8 cellular contexts compared by ENCODE assay signal in genomic region chr14:64708148-64709004, GRCh38. TPM values are rescaled to one million over a fixed set of nuclear protein-coding genes. Genes with fewer than 3 reads are reported as not detected.
DNase-seq lines count a peak whose midpoint lies in the region; ATAC-seq and TF ChIP-seq lines count a peak whose summit lies in the region.

No MANE protein-coding gene starts in this region.

- no peak for TF ChIP-seq CTCF in epithelial cell of esophagus (IDR thresholded peaks at IDR 0.05; ENCODE audit: insufficient read depth, low read depth, low read length, missing control alignments)

- H3K27ac ChIP-seq in naive thymus-derived CD4-positive, alpha-beta T cell (ENCODE audit: low read depth, low read length) = no peak overlapping the region

- peaks cover 3 to 8% of the 10 kb centered on the region in 2 donors for H3K27me3 ChIP-seq in naive thymus-derived CD4-positive, alpha-beta T cell (ENCODE audit: control insufficient read depth in 2 of 2, insufficient read depth in 2 of 2, low read length in 2 of 2)

- H3K4me1 ChIP-seq in naive thymus-derived CD4-positive, alpha-beta T cell (ENCODE audit: control insufficient read depth in 2 of 2, insufficient read depth in 2 of 2, low read length in 2 of 2) = peaks cover 20 to 46% of the 10 kb centered on the region in 2 donors

- DNase-seq in T-cell = peak in 14 of 34 experiments; percentile 21 to 62 (median 44)
- DNase-seq in epithelial cell of esophagus (ENCODE audit: low read depth) = peak; percentile 88
- DNase-seq in naive thymus-derived CD4-positive, alpha-beta T cell = peak in 3 of 9 donors; percentile 29 to 44 (median 42)
- DNase-seq in mucosa of gallbladder (ENCODE audit: low spot score) = no peak
- no peak for DNase-seq in SK-N-DZ (ENCODE audit: low spot score)

- intact Hi-C loops in naive thymus-derived CD4-positive, alpha-beta T cell (cut with micrococcal nuclease) = loop anchor here (2.0 to 5.0 kb wide), 3 partner anchors 14 to 56 kb away; no protein-coding TSS in a partner anchor

- peaks cover 15 to 18% of the 10 kb centered on the region in 2 donors for H3K27me3 Mint-ChIP-seq in T-cell
- H3K27me3 Mint-ChIP-seq in naive thymus-derived CD4-positive, alpha-beta T cell = peaks cover 12 to 50% (median 45%) of the 10 kb centered on the region in 5 donors

- CTCF ChIA-PET in T-cell (lab: Charles Lee) = interaction anchor here (0.7 to 1.6 kb wide), 5 partner anchors 12 to 752 kb away, joined by 3 to 6 read pairs (median 3); no protein-coding TSS in a partner anchor
- CTCF ChIA-PET in naive thymus-derived CD4-positive, alpha-beta T cell (lab: Charles Lee) = interaction anchor here (0.9 to 1.2 kb wide), 3 partner anchors 9 to 34 kb away, joined by 3 read pairs; no protein-coding TSS in a partner anchor

- H3K4me3 ChIP-seq in epithelial cell of esophagus (ENCODE audit: low read length) = peak overlapping the region; percentile 23
- H3K4me3 ChIP-seq in naive thymus-derived CD4-positive, alpha-beta T cell (ENCODE audit: low read length) = peak overlapping the region; percentile 38

- peaks cover 39 to 84% (median 66%) of the 10 kb centered on the region in 3 donors for H3K4me1 Mint-ChIP-seq in T-cell
- H3K4me1 Mint-ChIP-seq in naive thymus-derived CD4-positive, alpha-beta T cell = peaks cover 30 to 64% (median 40%) of the 10 kb centered on the region in 7 donors

- H3K36me3 ChIP-seq in naive thymus-derived CD4-positive, alpha-beta T cell (ENCODE audit: control insufficient read depth in 2 of 3, insufficient read depth in 3 of 3, low read length in 3 of 3) = no peaks in the 10 kb centered on the region

- peak overlapping the region; percentile 53 to 75 (median 66) for H3K4me3 Mint-ChIP-seq in T-cell
- H3K4me3 Mint-ChIP-seq in naive thymus-derived CD4-positive, alpha-beta T cell = peak overlapping the region in 9 of 10 donors; percentile 4 to 86 (median 64)

- POLR2A ChIA-PET in T-cell (lab: Charles Lee) = interaction anchor here in 1 of 2 donors (0.8 kb wide), 1 partner anchor 54 kb away, joined by 3 read pairs; no protein-coding TSS in a partner anchor
- POLR2A ChIA-PET in naive thymus-derived CD4-positive, alpha-beta T cell (lab: Charles Lee) = no interaction called here

- no peaks in the 10 kb centered on the region for H3K36me3 Mint-ChIP-seq in T-cell
- H3K36me3 Mint-ChIP-seq in naive thymus-derived CD4-positive, alpha-beta T cell = peaks cover 4 to 38% (median 8%) of the 10 kb centered on the region in 5 donors

- no peaks in the 10 kb centered on the region for H3K9me3 ChIP-seq in naive thymus-derived CD4-positive, alpha-beta T cell (ENCODE audit: control insufficient read depth in 2 of 3, low read length in 3 of 3)

- peak overlapping the region; percentile 59 to 95 for H3K27ac Mint-ChIP-seq in T-cell
- H3K27ac Mint-ChIP-seq in naive thymus-derived CD4-positive, alpha-beta T cell = peak overlapping the region in 4 of 9 donors; percentile 47 to 89 (median 54)

- H3K9me3 Mint-ChIP-seq in T-cell = peaks cover 7 to 10% (median 8%) of the 10 kb centered on the region in 3 donors
- peaks cover 3 to 11% (median 9%) of the 10 kb centered on the region in 11 donors for H3K9me3 Mint-ChIP-seq in naive thymus-derived CD4-positive, alpha-beta T cell

- peak; percentile 33 for ATAC-seq in HG02759 (IDR thresholded peaks at IDR 0.05; ENCODE audit: unreplicated experiment)
- ATAC-seq in T-cell (replicated peaks in 1 of 4) = peak; percentile 22 to 79 (median 48)
- ATAC-seq in naive thymus-derived CD4-positive, alpha-beta T cell = peak; percentile 52
- ATAC-seq in HG03571 (IDR thresholded peaks at IDR 0.05; ENCODE audit: unreplicated experiment) = no peak
- ATAC-seq in HG03520 (IDR thresholded peaks at IDR 0.05; ENCODE audit: unreplicated experiment) = no peak

RNA-seq across cellular contexts. Expression of gene PLEKHG3, which starts 4.2 kb away (rescaled TPM):
- total RNA-seq in T-cell = 10 to 100 TPM; 12.4 to 58.2 (median 27.3) TPM
- 10 to 100 TPM in 2 of 5 experiments, 1 to 10 TPM in 3; 1.2 to 43.6 (median 6.0) TPM for total RNA-seq in naive thymus-derived CD4-positive, alpha-beta T cell
- polyA plus RNA-seq in naive thymus-derived CD4-positive, alpha-beta T cell = under 1 TPM; 0.17 to 0.44 TPM
- total RNA-seq in mucosa of gallbladder = 101 TPM
- polyA plus RNA-seq in SK-N-DZ (2014; cell fraction: cytosol; rRNA removed) = 10.4 and 13.9 TPM in 2 replicates
- 24.4 TPM in 2 replicates for polyA plus RNA-seq in SK-N-DZ (2014; cell fraction: nucleus; rRNA removed)

Comparison
In these comparisons a context has a peak if more than half of its experiments do, and no peak if none do; other contexts are left out.
1. ATAC-seq: peak in HG02759 (single experiment), T-cell (4 of 4) and naive thymus-derived CD4-positive, alpha-beta T cell (single experiment); none in HG03571 (single experiment) and HG03520 (single experiment).